25 cellular contexts compared by ENCODE assay signal in genomic region chr11:25859776-25860175, GRCh38.
A peak's percentile ranks its signal among the peaks of the same experiment; 100 is the strongest.
DNase-seq lines count a peak whose midpoint lies in the region; ATAC-seq, FAIRE-seq and TF ChIP-seq lines count a peak whose summit lies in the region.
"Had no signal": no experiment of that assay in that cellular context is flagged by ENCODE, and none has a peak within 500 bp of the region (broad histone marks: within the 10 kb centered on the region; RNA-seq: fewer than 3 reads in every experiment).

No MANE protein-coding gene starts in this region.

- no peaks in the 10 kb centered on the region for H3K79me1 ChIP-seq in mesenchymal stem cell (replicated peaks; ENCODE audit: low read length, poor library complexity, severe bottlenecking)

- no peak overlapping the region for H2BK15ac ChIP-seq in mesenchymal stem cell (ENCODE audit: low read depth, poor library complexity, severe bottlenecking)

- no peak for TF ChIP-seq CTCF in omental fat pad (IDR thresholded peaks at IDR 0.05)

- no peak overlapping the region for H2AK5ac ChIP-seq in mesenchymal stem cell (ENCODE audit: low read length, severe bottlenecking)

- H4K91ac ChIP-seq in mesenchymal stem cell (ENCODE audit: low read length) = no peak overlapping the region

- H3K4me3 ChIP-seq in small intestine (ENCODE audit: low read depth in 1 of 2, low read length in 2 of 2) (no peak overlapping the region), mesenchymal stem cell (ENCODE audit: insufficient read depth in 1 of 2, low read depth in 1 of 2, low read length in 2 of 2) (no peak overlapping the region)
- H3K4me3 ChIP-seq: BLaER1, GM12878 had no signal

- no peaks in the 10 kb centered on the region for H3K4me1 ChIP-seq in small intestine (ENCODE audit: control insufficient read depth in 2 of 2, insufficient read depth in 1 of 2, low read depth in 1 of 2, low read length in 1 of 2)
- H3K4me1 ChIP-seq in mesenchymal stem cell (ENCODE audit: control insufficient read depth, insufficient read depth, low read depth, low read length) = no peaks in the 10 kb centered on the region
- H3K4me1 ChIP-seq: BE2C, BLaER1 had no signal

- H2BK12ac ChIP-seq in mesenchymal stem cell (ENCODE audit: low read length in 2 of 2) = no peak overlapping the region

- 21 to 75% (median 33%) methylated on average over 5 of the region's 5 CpGs for WGBS in small intestine, 3 donors
- WGBS in mesenchymal stem cell = 100% methylated on average over 2 of the region's 5 CpGs

- no peak overlapping the region for H3K14ac ChIP-seq in mesenchymal stem cell (ENCODE audit: low read length in 2 of 2)

- H3K27ac ChIP-seq in small intestine (ENCODE audit: low read depth in 1 of 2, low read length in 1 of 2) (peak overlapping the region in 1 of 2 donors; percentile 56), mesenchymal stem cell (ENCODE audit: low read length, poor library complexity, severe bottlenecking) (no peak overlapping the region)
- H3K27ac ChIP-seq: BLaER1 had no signal

- H3K18ac ChIP-seq in mesenchymal stem cell (ENCODE audit: low read depth in 1 of 2, low read length in 2 of 2) = no peak overlapping the region

- H2BK5ac ChIP-seq in mesenchymal stem cell (ENCODE audit: low read depth, low read length, poor library complexity, severe bottlenecking) = no peak overlapping the region

- intact Hi-C loops in left colon (cut with DNase I, micrococcal nuclease) = no loop called here

- H2BK120ac ChIP-seq in mesenchymal stem cell (ENCODE audit: low read depth, low read length) = no peak overlapping the region

- DNase-seq in left colon (no peak), small intestine (peak; percentile 76), omental fat pad (ENCODE audit: low spot score) (no peak), SKM-1 (lab: John Stamatoyannopoulos, UW; ENCODE audit: unreplicated experiment) (no peak), mesenchymal stem cell (no peak)
- DNase-seq: 8988T; ACHN; BE2C; C1 segment of cervical spinal cord; CD4-positive, alpha-beta memory T cell; CD4-positive, CD25-positive, alpha-beta regulatory T cell; CD8-positive, alpha-beta memory T cell; COR-L47; DMS 273 treated with DMSO at 0.1 percent for 48 hours; DMS153; DMS53; DMS79; DND-41; EL; GDM1 had no signal

- H3K4ac ChIP-seq in mesenchymal stem cell (ENCODE audit: low read depth in 1 of 2, low read length in 2 of 2) = no peak overlapping the region

- no peak overlapping the region for H4K8ac ChIP-seq in mesenchymal stem cell (ENCODE audit: low read length)

- FAIRE-seq in small intestine (lab: Jason Lieb, UNC) = no peak
- FAIRE-seq: A204.1, GM12878, GM12892, GM18507 had no signal

- no peaks in the 10 kb centered on the region for H3K9me3 ChIP-seq in small intestine (ENCODE audit: control insufficient read depth, low read depth)
- H3K9me3 ChIP-seq in mesenchymal stem cell (ENCODE audit: control insufficient read depth, low read length) = no peaks in the 10 kb centered on the region
- H3K9me3 ChIP-seq: BE2C, BLaER1 had no signal

- H2AFZ ChIP-seq in mesenchymal stem cell (ENCODE audit: low read depth, low read length) = no peak overlapping the region

- ATAC-seq in left colon = peak; percentile 58
- ATAC-seq in omental fat pad (ENCODE audit: low FRiP score) = no peak
- ATAC-seq: GM12878 had no signal

- no peak overlapping the region for H3K9ac ChIP-seq in mesenchymal stem cell (ENCODE audit: low read length)
- H3K9ac ChIP-seq: BLaER1 had no signal

- H3K36me3 ChIP-seq in small intestine (ENCODE audit: control insufficient read depth in 2 of 2, insufficient read depth in 2 of 2, low read length in 2 of 2) (no peaks in the 10 kb centered on the region), mesenchymal stem cell (ENCODE audit: control insufficient read depth in 1 of 2, insufficient read depth in 2 of 2, low read depth in 1 of 2, low read length in 2 of 2) (no peaks in the 10 kb centered on the region)
- H3K36me3 ChIP-seq: BE2C, BLaER1 had no signal

- H3K4me2 ChIP-seq in mesenchymal stem cell (ENCODE audit: low read length, poor library complexity, severe bottlenecking) = no peak overlapping the region
- H3K4me2 ChIP-seq: BLaER1 had no signal

- no peaks in the 10 kb centered on the region for H3K27me3 ChIP-seq in small intestine (ENCODE audit: control insufficient read depth in 2 of 2, insufficient read depth in 2 of 2, low read length in 2 of 2)
- H3K27me3 ChIP-seq in mesenchymal stem cell (ENCODE audit: control insufficient read depth in 1 of 2, insufficient read depth in 1 of 2, low read length in 2 of 2) = no peaks in the 10 kb centered on the region
- H3K27me3 ChIP-seq: BE2C, BLaER1 had no signal

- no peak overlapping the region for H3K23ac ChIP-seq in mesenchymal stem cell (ENCODE audit: low read length in 2 of 2)
